ENCODE assay signal across 13 cellular contexts in genomic region chr15:85316244-85316934, GRCh38.
A peak's percentile ranks its signal among the peaks of the same experiment; 100 is the strongest.
DNase-seq lines count a peak whose midpoint lies in the region; ATAC-seq lines count a peak whose summit lies in the region.
"Had no signal": no experiment of that assay in that cellular context is flagged by ENCODE, and none has a peak within 500 bp of the region (broad histone marks: within the 10 kb centered on the region; RNA-seq: fewer than 3 reads in every experiment).

No MANE protein-coding gene starts in this region.

- peaks cover 49% of the 10 kb centered on the region for H3K4me1 Mint-ChIP-seq in activated CD8-positive, alpha-beta T cell treated with anti-CD3 and anti-CD28 coated beads, Interleukin-2, amount 10 ng/mL, durations not matched to agents 7 days and 5 days (ENCODE audit: low read depth)

- CTCF ChIA-PET in activated CD8-positive, alpha-beta T cell treated with anti-CD3 and anti-CD28 coated beads, Interleukin-2, amount 10 ng/mL, durations not matched to agents 7 days and 5 days (lab: Charles Lee) = interaction anchor here (0.7 to 7.6 kb wide), 11 partner anchors 9 to 266 kb away, joined by 3 to 147 read pairs (median 3); no protein-coding TSS in a partner anchor

- DNase-seq in stimulated activated naive CD4-positive, alpha-beta T cell (lab: John Stamatoyannopoulos, UW) = peak in 4 of 6 experiments; percentile 10 to 30 (median 18)
- DNase-seq in stimulated activated naive CD4-positive, alpha-beta T cell treated with Interleukin-2 at 50 U/mL for 16 hours (lab: John Stamatoyannopoulos, UW) = no peak
- peak; percentile 41 for DNase-seq in activated CD8-positive, alpha-beta T cell treated with anti-CD3 and anti-CD28 coated beads, Interleukin-2, amount 10 ng/mL, durations not matched to agents 7 days and 5 days
- DNase-seq in kidney tubule cell (ENCODE audit: low spot score) (peak; percentile 38), anterior cingulate cortex (lab: John Stamatoyannopoulos, UW) (no peak), epidermal melanocyte (ENCODE audit: insufficient read length, low spot score) (no peak)
- DNase-seq in NK-92 treated with Interleukin-12 subunit alpha and Interleukin-12 subunit beta, amount 100 ng/mL, for 24 hours (lab: John Stamatoyannopoulos, UW) = no peak
- DNase-seq: body of pancreas, DND-41, hypothalamus, NCI-H2029 treated with DMSO at 0.1 percent for 48 hours, tibial artery had no signal

- peak; percentile 82 for ATAC-seq in activated CD8-positive, alpha-beta T cell treated with anti-CD3 and anti-CD28 coated beads, Interleukin-2, amount 10 ng/mL, durations not matched to agents 7 days and 5 days
- no peak for ATAC-seq in HG03196 (IDR thresholded peaks at IDR 0.05; ENCODE audit: unreplicated experiment)
- ATAC-seq: body of pancreas had no signal

- no peaks in the 10 kb centered on the region for H3K27me3 Mint-ChIP-seq in activated CD8-positive, alpha-beta T cell treated with anti-CD3 and anti-CD28 coated beads, Interleukin-2, amount 10 ng/mL, durations not matched to agents 7 days and 5 days (ENCODE audit: low read depth)

- POLR2A ChIA-PET in activated CD8-positive, alpha-beta T cell treated with anti-CD3 and anti-CD28 coated beads, Interleukin-2, amount 10 ng/mL, durations not matched to agents 7 days and 5 days (lab: Charles Lee) = interaction anchor here (0.8 to 4.7 kb wide), 4 partner anchors 14 to 374 kb away, joined by 3 to 45 read pairs (median 9); partner anchors contain the start of gene AKAP13

- H3K27ac Mint-ChIP-seq in activated CD8-positive, alpha-beta T cell treated with anti-CD3 and anti-CD28 coated beads, Interleukin-2, amount 10 ng/mL, durations not matched to agents 7 days and 5 days = peak overlapping the region; percentile 80

- peaks cover 3% of the 10 kb centered on the region for H3K9me3 Mint-ChIP-seq in activated CD8-positive, alpha-beta T cell treated with anti-CD3 and anti-CD28 coated beads, Interleukin-2, amount 10 ng/mL, durations not matched to agents 7 days and 5 days (ENCODE audit: insufficient read depth)

- peaks cover 2% of the 10 kb centered on the region for H3K36me3 Mint-ChIP-seq in activated CD8-positive, alpha-beta T cell treated with anti-CD3 and anti-CD28 coated beads, Interleukin-2, amount 10 ng/mL, durations not matched to agents 7 days and 5 days (ENCODE audit: low read depth)

- H3K4me3 Mint-ChIP-seq in activated CD8-positive, alpha-beta T cell treated with anti-CD3 and anti-CD28 coated beads, Interleukin-2, amount 10 ng/mL, durations not matched to agents 7 days and 5 days = peak overlapping the region; percentile 12

Comparison
In these comparisons a context has a peak if more than half of its experiments do, and no peak if none do; other contexts are left out.
1. DNase-seq: peak in stimulated activated naive CD4-positive, alpha-beta T cell (4 of 6), activated CD8-positive, alpha-beta T cell treated with anti-CD3 and anti-CD28 coated beads, Interleukin-2, amount 10 ng/mL, durations not matched to agents 7 days and 5 days (single experiment) and kidney tubule cell (single experiment); none in stimulated activated naive CD4-positive, alpha-beta T cell treated with Interleukin-2 at 50 U/mL for 16 hours (single experiment), anterior cingulate cortex (0 of 58), epidermal melanocyte (single experiment) and NK-92 treated with Interleukin-12 subunit alpha and Interleukin-12 subunit beta, amount 100 ng/mL, for 24 hours (single experiment).